10 cellular contexts compared by ENCODE assay signal in the genomic region with DNA sequence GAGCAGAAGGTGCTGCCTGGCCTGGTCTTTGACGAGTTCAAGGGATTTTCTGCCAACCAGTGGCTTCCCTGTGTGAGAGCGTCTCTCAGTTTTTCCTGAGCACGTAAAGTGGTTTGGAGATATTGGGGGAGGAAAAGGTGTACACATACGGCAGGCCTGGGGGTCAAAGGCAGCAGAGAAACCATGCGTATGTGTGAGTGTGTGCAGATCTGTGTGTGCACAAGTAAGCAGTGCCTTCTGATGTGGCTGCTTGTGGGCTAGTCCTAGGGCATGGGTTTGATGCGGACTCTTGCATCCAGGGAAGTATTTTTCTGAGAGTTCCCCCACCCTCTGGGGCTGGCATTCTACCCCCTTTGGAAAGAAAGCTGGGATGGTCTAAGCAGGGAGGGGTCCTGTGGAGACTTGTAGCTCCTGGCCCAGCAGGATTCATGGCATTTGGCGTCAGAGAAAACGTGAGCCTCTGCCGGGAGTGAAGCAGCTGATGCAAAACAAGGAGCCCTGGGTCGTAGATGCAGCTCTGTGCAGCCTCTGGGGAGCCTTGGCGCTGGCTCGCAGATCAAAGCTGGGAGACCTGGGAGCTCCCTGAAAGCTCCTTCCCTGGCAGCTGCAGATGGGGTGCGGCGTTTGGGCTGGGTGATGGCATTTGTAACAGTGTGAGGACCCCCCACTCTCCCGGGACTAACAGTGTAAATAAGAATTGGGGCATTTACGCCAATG.
A peak's percentile ranks its signal among the peaks of the same experiment; 100 is the strongest.
DNase-seq lines count a peak whose midpoint lies in the region; ATAC-seq lines count a peak whose summit lies in the region.
"Had no signal": no experiment of that assay in that cellular context is flagged by ENCODE, and none has a peak within 500 bp of the region (broad histone marks: within the 10 kb centered on the region; RNA-seq: fewer than 3 reads in every experiment).

No MANE protein-coding gene starts in this region.

- H3K36me3 Mint-ChIP-seq in central memory CD8-positive, alpha-beta T cell (ENCODE audit: insufficient read depth), result peaks cover 4% of the 10 kb centered on the region

- intact Hi-C loops in sciatic nerve (cut with DNase I) (no loop called here), aorta (cut with DNase I) (no loop called here)

- WGBS in aorta, 2 donors, result 94 to 95% methylated on average over 16 of the region's 16 CpGs

- H3K4me1 ChIP-seq in aorta (ENCODE audit: control insufficient read depth in 1 of 2, insufficient read depth in 2 of 2, low read length in 2 of 2), result no peaks in the 10 kb centered on the region

- no peaks in the 10 kb centered on the region for H3K9me3 Mint-ChIP-seq in central memory CD8-positive, alpha-beta T cell

- H3K4me1 Mint-ChIP-seq in central memory CD8-positive, alpha-beta T cell, result peaks cover 26% of the 10 kb centered on the region

- peak overlapping the region; percentile 81 for H3K4me3 Mint-ChIP-seq in central memory CD8-positive, alpha-beta T cell

- peak overlapping the region; percentile 89 for H3K27ac Mint-ChIP-seq in central memory CD8-positive, alpha-beta T cell (ENCODE audit: low read depth)

- no peak overlapping the region for H3K27ac ChIP-seq in aorta (ENCODE audit: low read depth in 1 of 2, low read length in 2 of 2)

- H3K9me3 ChIP-seq in aorta (ENCODE audit: control insufficient read depth, low read length), result no peaks in the 10 kb centered on the region
- H3K9me3 ChIP-seq: MG63 had no signal

- H3K36me3 ChIP-seq in aorta (ENCODE audit: control insufficient read depth in 1 of 2, insufficient read depth in 2 of 2, low read length in 1 of 2), result no peaks in the 10 kb centered on the region
- H3K36me3 ChIP-seq: MG63 had no signal

- no peaks in the 10 kb centered on the region for H3K27me3 Mint-ChIP-seq in central memory CD8-positive, alpha-beta T cell

- ATAC-seq in central memory CD8-positive, alpha-beta T cell (replicated peaks; ENCODE audit: extremely low read depth, poor library complexity, severe bottlenecking), result peak; percentile 13
- ATAC-seq in sciatic nerve, result peak; percentile 74
- ATAC-seq in aorta (ENCODE audit: low FRiP score), result no peak
- no peak for ATAC-seq in GM18870 (IDR thresholded peaks at IDR 0.05; ENCODE audit: unreplicated experiment)

- H3K4me3 ChIP-seq in aorta (ENCODE audit: low read length in 2 of 2), result no peak overlapping the region
- H3K4me3 ChIP-seq: MG63 had no signal

- DNase-seq in NCI-H82 (lab: John Stamatoyannopoulos, UW), result peak; percentile 42
- DNase-seq in NCI-H82 treated with DMSO at 0.1 percent for 48 hours (lab: John Stamatoyannopoulos, UW; ENCODE audit: unreplicated experiment), result no peak
- peak; percentile 59 for DNase-seq in NCI-H1105 treated with DMSO at 0.1 percent for 48 hours (lab: John Stamatoyannopoulos, UW)
- DNase-seq in central memory CD8-positive, alpha-beta T cell (ENCODE audit: low spot score in 2 of 2), result no peak
- no peak for DNase-seq in sciatic nerve (ENCODE audit: low spot score)
- no peak for DNase-seq in aorta
- no peak for DNase-seq in SIG-M5 treated with dmso at 0.1 percent for 504 hours (lab: John Stamatoyannopoulos, UW; ENCODE audit: unreplicated experiment)
- DNase-seq: ACHN, MG63 had no signal

- no peaks in the 10 kb centered on the region for H3K27me3 ChIP-seq in aorta (ENCODE audit: control insufficient read depth in 1 of 2, insufficient read depth in 2 of 2, low read length in 1 of 2)
- H3K27me3 ChIP-seq: MG63 had no signal

Comparison
In these comparisons a context has a peak if more than half of its experiments do, and no peak if none do; other contexts are left out.
1. DNase-seq: peak in NCI-H82 (single experiment) and NCI-H1105 treated with DMSO at 0.1 percent for 48 hours (single experiment); none in NCI-H82 treated with DMSO at 0.1 percent for 48 hours (single experiment), central memory CD8-positive, alpha-beta T cell (0 of 2), sciatic nerve (single experiment), aorta (0 of 2) and SIG-M5 treated with dmso at 0.1 percent for 504 hours (single experiment).
2. ATAC-seq: peak in central memory CD8-positive, alpha-beta T cell (single experiment) and sciatic nerve (single experiment); none in aorta (single experiment) and GM18870 (single experiment).